In genomic region chr12:108193922-108194321, GRCh38 we compare ENCODE assay signal across 7 cellular contexts.
DNase-seq lines count a peak whose midpoint lies in the region; ATAC-seq and TF ChIP-seq lines count a peak whose summit lies in the region.

No MANE protein-coding gene starts in this region.

- H2AFZ ChIP-seq in OCI-LY1 (ENCODE audit: low read length) (no peak overlapping the region), osteoblast (ENCODE audit: low read length) (no peak overlapping the region)

- H3K79me2 ChIP-seq in OCI-LY1 (ENCODE audit: insufficient read depth, low read length) (no peaks in the 10 kb centered on the region), osteoblast (ENCODE audit: insufficient read depth, low read length) (no peaks in the 10 kb centered on the region)

- DNase-seq in Caco-2, result peak in 1 of 2 experiments; percentile 43
- DNase-seq in GM19238 (ENCODE audit: insufficient read length, low spot score), result peak; percentile 42
- peak; percentile 62 for DNase-seq in ecto neural progenitor cell (ENCODE audit: low spot score)
- DNase-seq in osteoblast (ENCODE audit: insufficient read length, low spot score, missing footprints), result peak; percentile 94
- DNase-seq in activated T-helper 1 cell treated with anti-CD3 and anti-CD28 coated beads, Interleukin-12 subunit alpha, Interleukin-12 subunit beta, Interleukin-2, Interleukin-4 antibody, amounts not matched to agents 30 ng/mL and 10 ng/mL and 1 ng/mL, durations not matched to agents 14 hours and 24 hours and 36 hours (ENCODE audit: low spot score), result no peak

- H3K4me3 ChIP-seq in Caco-2 (ENCODE audit: low read depth, low read length), result no peak overlapping the region
- no peak overlapping the region for H3K4me3 ChIP-seq in OCI-LY1 (ENCODE audit: low read depth, low read length, poor library complexity, severe bottlenecking)
- no peak overlapping the region for H3K4me3 ChIP-seq in osteoblast (ENCODE audit: insufficient read depth, low read length)

- H3K27ac Mint-ChIP-seq in Caco-2 (ENCODE audit: unreplicated experiment), result no peak overlapping the region
- H3K27ac Mint-ChIP-seq in activated T-helper 1 cell treated with anti-CD3 and anti-CD28 coated beads, Interleukin-12 subunit alpha, Interleukin-12 subunit beta, Interleukin-2, Interleukin-4 antibody, amounts not matched to agents 30 ng/mL and 10 ng/mL and 1 ng/mL, durations not matched to agents 14 hours and 24 hours and 36 hours, result no peak overlapping the region

- H3K9ac ChIP-seq in OCI-LY1 (ENCODE audit: low read length), result no peak overlapping the region

- POLR2A ChIA-PET in Caco-2 (lab: Charles Lee), result no interaction called here

- H3K4me1 ChIP-seq in Caco-2 (no peaks in the 10 kb centered on the region), OCI-LY1 (ENCODE audit: insufficient read depth, low read length, severe bottlenecking) (no peaks in the 10 kb centered on the region), osteoblast (ENCODE audit: insufficient read depth, low read length) (no peaks in the 10 kb centered on the region)

- H3K27me3 ChIP-seq in Caco-2 (replicated peaks; ENCODE audit: control insufficient read depth, insufficient read depth, low read length) (no peaks in the 10 kb centered on the region), OCI-LY1 (ENCODE audit: insufficient read depth, low read length) (no peaks in the 10 kb centered on the region), osteoblast (ENCODE audit: insufficient read depth, low read length) (no peaks in the 10 kb centered on the region)

- no peak overlapping the region for H3K4me2 ChIP-seq in OCI-LY1 (ENCODE audit: low read length)
- H3K4me2 ChIP-seq in osteoblast (ENCODE audit: insufficient read depth, low read length), result no peak overlapping the region

- H3K4me1 Mint-ChIP-seq in Caco-2 (ENCODE audit: low read depth, unreplicated experiment), result no peaks in the 10 kb centered on the region
- no peaks in the 10 kb centered on the region for H3K4me1 Mint-ChIP-seq in activated T-helper 1 cell treated with anti-CD3 and anti-CD28 coated beads, Interleukin-12 subunit alpha, Interleukin-12 subunit beta, Interleukin-2, Interleukin-4 antibody, amounts not matched to agents 30 ng/mL and 10 ng/mL and 1 ng/mL, durations not matched to agents 14 hours and 24 hours and 36 hours (ENCODE audit: low read depth)

- peaks cover 13% of the 10 kb centered on the region for H3K27me3 Mint-ChIP-seq in Caco-2 (ENCODE audit: insufficient read depth, unreplicated experiment)
- H3K27me3 Mint-ChIP-seq in activated T-helper 1 cell treated with anti-CD3 and anti-CD28 coated beads, Interleukin-12 subunit alpha, Interleukin-12 subunit beta, Interleukin-2, Interleukin-4 antibody, amounts not matched to agents 30 ng/mL and 10 ng/mL and 1 ng/mL, durations not matched to agents 14 hours and 24 hours and 36 hours (ENCODE audit: insufficient read depth), result no peaks in the 10 kb centered on the region

- no peak overlapping the region for H3K27ac ChIP-seq in OCI-LY1 (ENCODE audit: low read depth, low read length, poor library complexity, severe bottlenecking)
- no peak overlapping the region for H3K27ac ChIP-seq in osteoblast (ENCODE audit: low read depth, low read length)

- H3K9me3 ChIP-seq in Caco-2 (no peaks in the 10 kb centered on the region), OCI-LY1 (ENCODE audit: low read length) (no peaks in the 10 kb centered on the region), osteoblast (ENCODE audit: low read depth, low read length) (no peaks in the 10 kb centered on the region)

- intact Hi-C loops in Caco-2 (cut with micrococcal nuclease; ENCODE audit: unreplicated experiment), result loop anchor here (1.0 kb wide), 1 partner anchor 201 kb away; no protein-coding TSS in a partner anchor
- intact Hi-C loops in activated T-helper 1 cell treated with anti-CD3 and anti-CD28 coated beads, Interleukin-12 subunit alpha, Interleukin-12 subunit beta, Interleukin-2, Interleukin-4 antibody, amounts not matched to agents 30 ng/mL and 10 ng/mL and 1 ng/mL, durations not matched to agents 14 hours and 24 hours and 36 hours (cut with micrococcal nuclease), result loop anchor here (5.0 kb wide), 3 partner anchors 202 to 517 kb away; no protein-coding TSS in a partner anchor

- H4K20me1 ChIP-seq in OCI-LY1 (ENCODE audit: insufficient read depth, low read length) (no peaks in the 10 kb centered on the region), osteoblast (ENCODE audit: insufficient read depth, low read length) (no peaks in the 10 kb centered on the region)

- CTCF ChIA-PET in Caco-2 (lab: Charles Lee), result interaction anchor here (1.1 to 3.1 kb wide), 5 partner anchors 64 to 275 kb away, joined by 3 to 15 read pairs (median 7); partner anchors contain the start of gene WSCD2

- no peaks in the 10 kb centered on the region for H3K9me3 Mint-ChIP-seq in Caco-2 (ENCODE audit: unreplicated experiment)
- no peaks in the 10 kb centered on the region for H3K9me3 Mint-ChIP-seq in activated T-helper 1 cell treated with anti-CD3 and anti-CD28 coated beads, Interleukin-12 subunit alpha, Interleukin-12 subunit beta, Interleukin-2, Interleukin-4 antibody, amounts not matched to agents 30 ng/mL and 10 ng/mL and 1 ng/mL, durations not matched to agents 14 hours and 24 hours and 36 hours

- no peaks in the 10 kb centered on the region for H3K36me3 Mint-ChIP-seq in Caco-2 (ENCODE audit: insufficient read depth, unreplicated experiment)
- H3K36me3 Mint-ChIP-seq in activated T-helper 1 cell treated with anti-CD3 and anti-CD28 coated beads, Interleukin-12 subunit alpha, Interleukin-12 subunit beta, Interleukin-2, Interleukin-4 antibody, amounts not matched to agents 30 ng/mL and 10 ng/mL and 1 ng/mL, durations not matched to agents 14 hours and 24 hours and 36 hours (ENCODE audit: low read depth), result no peaks in the 10 kb centered on the region

- TF ChIP-seq CTCF in Caco-2 (IDR thresholded peaks at IDR 0.05; ENCODE audit: insufficient read depth in 1 of 2, low read depth in 1 of 2, low read length in 1 of 2, severe bottlenecking in 1 of 2, unreplicated experiment in 1 of 2), result peak; percentile 51 to 78
- peak; percentile 57 for TF ChIP-seq CTCF in OCI-LY1 (IDR thresholded peaks at IDR 0.05; ENCODE audit: low read length)
- peak; percentile 78 for TF ChIP-seq CTCF in osteoblast (IDR thresholded peaks at IDR 0.05; ENCODE audit: extremely low read depth, low read depth, low read length)

- H3K36me3 ChIP-seq in Caco-2 (ENCODE audit: control insufficient read depth, insufficient read depth, low read length) (no peaks in the 10 kb centered on the region), OCI-LY1 (ENCODE audit: insufficient read depth, low read length) (no peaks in the 10 kb centered on the region), osteoblast (ENCODE audit: insufficient read depth, low read length) (no peaks in the 10 kb centered on the region)

- H3F3A ChIP-seq in OCI-LY1 (ENCODE audit: insufficient read depth, low read length), result no peaks in the 10 kb centered on the region

- ATAC-seq in HG02852 (IDR thresholded peaks at IDR 0.05; ENCODE audit: unreplicated experiment), result no peak

- BruUV-seq in Caco-2 (replicated peaks; lab: Mats Ljungman, UMichigan), result no TSS peak

- no peaks in the 10 kb centered on the region for H3K9me2 ChIP-seq in OCI-LY1 (ENCODE audit: low read depth, low read length)

- H3K4me3 Mint-ChIP-seq in Caco-2 (ENCODE audit: unreplicated experiment), result no peak overlapping the region
- H3K4me3 Mint-ChIP-seq in activated T-helper 1 cell treated with anti-CD3 and anti-CD28 coated beads, Interleukin-12 subunit alpha, Interleukin-12 subunit beta, Interleukin-2, Interleukin-4 antibody, amounts not matched to agents 30 ng/mL and 10 ng/mL and 1 ng/mL, durations not matched to agents 14 hours and 24 hours and 36 hours, result no peak overlapping the region
